ENCODE assay signal across 26 cellular contexts in genomic region chr1:118993712-118994049, GRCh38. TPM values are rescaled to one million over a fixed set of nuclear protein-coding genes. Genes with fewer than 3 reads are reported as not detected.
DNase-seq lines count a peak whose midpoint lies in the region; ATAC-seq, FAIRE-seq and TF ChIP-seq lines count a peak whose summit lies in the region.
"Had no signal": no experiment of that assay in that cellular context is flagged by ENCODE, and none has a peak within 500 bp of the region (broad histone marks: within the 10 kb centered on the region; RNA-seq: fewer than 3 reads in every experiment).

No MANE protein-coding gene starts in this region.

- H2BK5ac ChIP-seq in H1 (ENCODE audit: low read depth, low read length), result no peak overlapping the region

- 17% methylated on average over 8 of the region's 8 CpGs; no CpG with 5 or more reads in 1 of the 2 experiments for WGBS in H1 (ENCODE audit: extremely low coverage in 1 of 2, insufficient coverage in 1 of 2, insufficient read length in 1 of 2, insufficient replicate concordance in 2 of 2, low coverage in 1 of 2, low lambda C conversion rate in 2 of 2, missing lambda C conversion rate in 1 of 2), 2 experiments

- no peak overlapping the region for H3K4me3 Mint-ChIP-seq in activated naive CD4-positive, alpha-beta T cell treated with anti-CD3 and anti-CD28 coated beads, Interleukin-2, amount 10 ng/mL, durations not matched to agents 7 days and 5 days
- H3K4me3 Mint-ChIP-seq: activated naive CD4-positive, alpha-beta T cell treated with anti-CD3 and anti-CD28 coated beads for 36 hours; activated T-cell treated with anti-CD3 and anti-CD28 coated beads, Interleukin-2, amount 50 U/mL, for 72 hours; CD8-positive, alpha-beta T cell; HFFc6; natural killer cell treated with Interleukin-12 subunit alpha and Interleukin-12 subunit beta and Interleukin-15 and Interleukin-18, amount 100 ng/mL, for 72 hours had no signal

- no peaks in the 10 kb centered on the region; the same call in 1 of the 2 replicates for H3K27me3 ChIP-seq in OCI-LY1 (ENCODE audit: insufficient read depth, low read length)
- H3K27me3 ChIP-seq in H1 (replicated peaks in 1 of 4; ENCODE audit: control insufficient read depth in 3 of 4, extremely low read depth in 1 of 4, insufficient read depth in 3 of 4, low read length in 3 of 4), result peaks cover 93 to 100% (median 100%) of the 10 kb centered on the region in 4 experiments
- no peaks in the 10 kb centered on the region for H3K27me3 ChIP-seq in SJCRH30

- peaks cover 97% of the 10 kb centered on the region for H3K27me3 Mint-ChIP-seq in activated naive CD4-positive, alpha-beta T cell treated with anti-CD3 and anti-CD28 coated beads, Interleukin-2, amount 10 ng/mL, durations not matched to agents 7 days and 5 days

- H4K8ac ChIP-seq in H1 (ENCODE audit: extremely low read depth, insufficient read depth, low read length), result no peak overlapping the region

- no peak overlapping the region for H3K14ac ChIP-seq in H1 (ENCODE audit: insufficient read length)

- no peak overlapping the region for H3K56ac ChIP-seq in H1 (replicated peaks; ENCODE audit: insufficient read length, low read depth, low read length)

- no peaks in the 10 kb centered on the region for H3K4me1 Mint-ChIP-seq in activated naive CD4-positive, alpha-beta T cell treated with anti-CD3 and anti-CD28 coated beads, Interleukin-2, amount 10 ng/mL, durations not matched to agents 7 days and 5 days

- H3K23ac ChIP-seq in H1 (ENCODE audit: insufficient read length), result no peak overlapping the region

- H2AFZ ChIP-seq in OCI-LY1 (ENCODE audit: low read length), result no peak overlapping the region
- H2AFZ ChIP-seq in H1 (ENCODE audit: low read length), result no peak overlapping the region

- no peaks in the 10 kb centered on the region; the same call in 1 of the 2 replicates for H3K23me2 ChIP-seq in H1 (ENCODE audit: low read depth, low read length)

- peak overlapping the region; percentile 24; the same call in 1 of the 2 replicates for H2BK15ac ChIP-seq in H1 (ENCODE audit: low read length)

- H2BK20ac ChIP-seq in H1 (ENCODE audit: low read length), result no peak overlapping the region

- no peaks in the 10 kb centered on the region for H3K4me1 ChIP-seq in OCI-LY1 (ENCODE audit: insufficient read depth, low read length, severe bottlenecking)
- H3K4me1 ChIP-seq in H1 (replicated peaks in 1 of 4; ENCODE audit: control insufficient read depth in 3 of 4, insufficient read depth in 4 of 4, low read length in 3 of 4), result peaks cover 13 to 38% (median 17%) of the 10 kb centered on the region in 4 experiments
- H3K4me1 ChIP-seq in SJCRH30, result no peaks in the 10 kb centered on the region
- H3K4me1 ChIP-seq: lower lobe of right lung, pancreas had no signal

- TF ChIP-seq POLR2A in H1 (IDR thresholded peaks at IDR 0.05; ENCODE audit: control extremely low read depth in 1 of 2, low read depth in 2 of 2, low read length in 2 of 2), result no peak

- no peak for ATAC-seq in GM19324 (IDR thresholded peaks at IDR 0.05; ENCODE audit: low FRiP score, unreplicated experiment)
- ATAC-seq in HG03280 (IDR thresholded peaks at IDR 0.05; ENCODE audit: unreplicated experiment), result no peak
- ATAC-seq: activated T-cell treated with anti-CD3 and anti-CD28 coated beads, Interleukin-2, amount 50 U/mL, for 72 hours; CD8-positive, alpha-beta T cell; lower lobe of right lung; natural killer cell treated with Interleukin-12 subunit alpha and Interleukin-12 subunit beta and Interleukin-15 and Interleukin-18, amount 100 ng/mL, for 72 hours; pancreas had no signal

- H3K79me2 ChIP-seq in OCI-LY1 (ENCODE audit: insufficient read depth, low read length) (no peaks in the 10 kb centered on the region), H1 (ENCODE audit: control insufficient read depth in 1 of 2, insufficient read depth in 2 of 2, low read length in 2 of 2) (no peaks in the 10 kb centered on the region)

- no peaks in the 10 kb centered on the region for H3K9me3 ChIP-seq in OCI-LY1 (ENCODE audit: low read length)
- H3K9me3 ChIP-seq in H1 (ENCODE audit: insufficient read depth in 2 of 2, low read depth in 1 of 2, low read length in 1 of 2), result no peaks in the 10 kb centered on the region
- no peaks in the 10 kb centered on the region for H3K9me3 ChIP-seq in SJCRH30 (replicated peaks)
- H3K9me3 ChIP-seq: lower lobe of right lung, pancreas, tibial artery had no signal

- no peak overlapping the region for H2BK12ac ChIP-seq in H1 (ENCODE audit: low read depth, low read length)

- H3K9ac ChIP-seq in OCI-LY1 (ENCODE audit: low read length) (no peak overlapping the region), H1 (replicated peaks in 1 of 4; ENCODE audit: extremely low read depth in 1 of 4, low read depth in 3 of 4, low read length in 3 of 4) (no peak overlapping the region)

- H4K20me1 ChIP-seq in OCI-LY1 (ENCODE audit: insufficient read depth, low read length), result no peaks in the 10 kb centered on the region
- H4K20me1 ChIP-seq in H1 (replicated peaks in 1 of 2; ENCODE audit: control insufficient read depth in 1 of 2, insufficient read depth in 2 of 2, low read length in 2 of 2), result peaks cover 4 to 14% of the 10 kb centered on the region in 2 experiments

- no peaks in the 10 kb centered on the region for H3K79me1 ChIP-seq in H1 (ENCODE audit: low read depth, low read length)

- peak; percentile 16; the same call in 1 of the 2 replicates for TF ChIP-seq CTCF in OCI-LY1 (IDR thresholded peaks at IDR 0.05; ENCODE audit: low read length)
- peak in 2 of 3 experiments; percentile 40 to 47; a peak in 2 of 4 replicates for TF ChIP-seq CTCF in H1 (IDR thresholded peaks at IDR 0.05; ENCODE audit: control extremely low read depth in 1 of 3, insufficient read depth in 1 of 3, low read depth in 1 of 3, low read length in 3 of 3)

- H3K36me3 Mint-ChIP-seq in activated naive CD4-positive, alpha-beta T cell treated with anti-CD3 and anti-CD28 coated beads, Interleukin-2, amount 10 ng/mL, durations not matched to agents 7 days and 5 days, result peaks cover 5% of the 10 kb centered on the region
- H3K36me3 Mint-ChIP-seq: CD8-positive, alpha-beta T cell had no signal

- H3K9me2 ChIP-seq in OCI-LY1 (ENCODE audit: low read depth, low read length), result no peaks in the 10 kb centered on the region

- no peak overlapping the region for H4K5ac ChIP-seq in H1 (ENCODE audit: insufficient read length, low read depth, low read length)

- H3K4ac ChIP-seq in H1 (replicated peaks; ENCODE audit: insufficient read length, low read depth, low read length), result no peak overlapping the region

- no peak overlapping the region for H3K18ac ChIP-seq in H1 (ENCODE audit: extremely low read depth, low read length)

- H3K27ac ChIP-seq in OCI-LY1 (ENCODE audit: low read depth, low read length, poor library complexity, severe bottlenecking), result no peak overlapping the region
- no peak overlapping the region for H3K27ac ChIP-seq in H1 (ENCODE audit: low read depth, low read length)
- H3K27ac ChIP-seq in SJCRH30, result no peak overlapping the region
- H3K27ac ChIP-seq: lower lobe of right lung, pancreas, tibial artery had no signal

- H3K36me3 ChIP-seq in OCI-LY1 (ENCODE audit: insufficient read depth, low read length) (no peaks in the 10 kb centered on the region), H1 (ENCODE audit: control insufficient read depth in 2 of 4, insufficient read depth in 4 of 4, low read length in 3 of 4) (no peaks in the 10 kb centered on the region), SJCRH30 (no peaks in the 10 kb centered on the region)
- H3K36me3 ChIP-seq: lower lobe of right lung, pancreas, tibial artery had no signal

- no peaks in the 10 kb centered on the region for H3K9me3 Mint-ChIP-seq in activated naive CD4-positive, alpha-beta T cell treated with anti-CD3 and anti-CD28 coated beads, Interleukin-2, amount 10 ng/mL, durations not matched to agents 7 days and 5 days
- H3K9me3 Mint-ChIP-seq: activated naive CD4-positive, alpha-beta T cell treated with anti-CD3 and anti-CD28 coated beads for 36 hours; CD8-positive, alpha-beta T cell; HFFc6 had no signal

- no peaks in the 10 kb centered on the region for H3F3A ChIP-seq in OCI-LY1 (ENCODE audit: insufficient read depth, low read length)

- DNase-seq in activated naive CD4-positive, alpha-beta T cell treated with anti-CD3 and anti-CD28 coated beads, Interleukin-2, amount 10 ng/mL, durations not matched to agents 7 days and 5 days, result no peak
- no peak for DNase-seq in activated naive CD4-positive, alpha-beta T cell treated with Interleukin-2 at 50 U/mL for 16 hours
- DNase-seq in H1 (ENCODE audit: low read depth in 1 of 2, low spot score in 2 of 2) (no peak), urothelium cell line (ENCODE audit: low spot score) (no peak), SJCRH30 (no peak)
- DNase-seq: activated CD4-positive, alpha-beta T cell treated with anti-CD3 and anti-CD28 coated beads for 1 hour; activated CD8-positive, alpha-beta memory T cell treated with anti-CD3 and anti-CD28 coated beads for 24 hours; activated naive CD4-positive, alpha-beta T cell treated with anti-CD3 and anti-CD28 coated beads for 36 hours; activated T-cell treated with anti-CD3 and anti-CD28 coated beads, Interleukin-2, amount 50 U/mL, for 72 hours; CD8-positive, alpha-beta T cell; HFFc6; kidney glomerular epithelial cell; lower lobe of right lung; NCI-H1092; NCI-H1694 treated with DMSO at 0.1 percent for 48 hours; NCI-H2171 treated with DMSO at 0.1 percent for 48 hours; NCI-H510A treated with DMSO at 0.1 percent for 48 hours; pancreas; Right ventricle myocardium superior; small intestine; tibial artery had no signal

- CTCF ChIA-PET in activated naive CD4-positive, alpha-beta T cell treated with anti-CD3 and anti-CD28 coated beads, Interleukin-2, amount 10 ng/mL, durations not matched to agents 7 days and 5 days (lab: Charles Lee), result no interaction called here
- CTCF ChIA-PET in H1 (lab: Charles Lee; ENCODE audit: partially characterized antibody), result interaction anchor here (0.6 to 3.4 kb wide), 8 partner anchors 9 to 848 kb away, joined by 3 to 35 read pairs (median 5); no protein-coding TSS in a partner anchor

- H2BK120ac ChIP-seq in H1 (replicated peaks; ENCODE audit: low read depth, low read length), result no peak overlapping the region

- no peak overlapping the region for H3K4me3 ChIP-seq in OCI-LY1 (ENCODE audit: low read depth, low read length, poor library complexity, severe bottlenecking)
- H3K4me3 ChIP-seq in H1 (ENCODE audit: extremely low read depth in 1 of 4, insufficient read depth in 2 of 4, low read depth in 3 of 4, low read length in 4 of 4), result peak overlapping the region in 2 of 4 experiments; percentile 5 to 51; a peak in 2 of 8 replicates
- H3K4me3 ChIP-seq in SJCRH30, result no peak overlapping the region
- H3K4me3 ChIP-seq: lower lobe of right lung, pancreas, tibial artery had no signal

- H2AK5ac ChIP-seq in H1 (ENCODE audit: low read depth, low read length), result no peak overlapping the region

- no peak overlapping the region for H4K91ac ChIP-seq in H1 (replicated peaks; ENCODE audit: insufficient read length, low read length)

- no peak for TF ChIP-seq EP300 in H1 (IDR thresholded peaks at IDR 0.05; ENCODE audit: borderline replicate concordance in 1 of 2, low read depth in 2 of 2, low read length in 2 of 2)

- H3K27ac Mint-ChIP-seq in activated naive CD4-positive, alpha-beta T cell treated with anti-CD3 and anti-CD28 coated beads, Interleukin-2, amount 10 ng/mL, durations not matched to agents 7 days and 5 days, result peak overlapping the region; percentile 73
- H3K27ac Mint-ChIP-seq: activated naive CD4-positive, alpha-beta T cell treated with anti-CD3 and anti-CD28 coated beads for 36 hours; activated T-cell treated with anti-CD3 and anti-CD28 coated beads, Interleukin-2, amount 50 U/mL, for 72 hours; CD8-positive, alpha-beta T cell; HFFc6; natural killer cell treated with Interleukin-12 subunit alpha and Interleukin-12 subunit beta and Interleukin-15 and Interleukin-18, amount 100 ng/mL, for 72 hours had no signal

- FAIRE-seq in H1 (lab: Jason Lieb, UNC) (peak; percentile 58), urothelium cell line (lab: Jason Lieb, UNC) (peak; percentile 56)
- FAIRE-seq: GM19239, pancreas, small intestine had no signal

- peak; percentile 51 to 53 for TF ChIP-seq RAD21 in H1 (IDR thresholded peaks at IDR 0.05 in 1 of 2, conservative IDR thresholded peaks at IDR 0.05 in 1 of 2; ENCODE audit: low read depth in 2 of 2, low read length in 2 of 2)

- H3K4me2 ChIP-seq in OCI-LY1 (ENCODE audit: low read length) (no peak overlapping the region), H1 (ENCODE audit: insufficient read depth in 1 of 2, low read depth in 2 of 2, low read length in 2 of 2) (peak overlapping the region; percentile 62 to 67)

- POLR2A ChIA-PET in H1 (lab: Charles Lee; ENCODE audit: partially characterized antibody), result interaction anchor here (0.9 to 1.5 kb wide), 4 partner anchors 9 to 147 kb away, joined by 3 to 4 read pairs (median 3); partner anchors contain the start of gene WARS2

RNA-seq across cellular contexts. Expression of gene TBX15, which starts 5.5 kb away (rescaled TPM):
- 0.24 and 0.42 TPM in 2 replicates for total RNA-seq in H1 (2021; fragmentation: NEBNext Ultra II Directional; extraction: Animal tissue kit (Norgen Biotek cat#: 25700))
- polyA plus RNA-seq in H1 (2011; rRNA removed), result 0.09 and 0.14 TPM in 2 replicates
- 0.14 TPM for polyA plus RNA-seq in H1 (2011; cell fraction: cytosol; rRNA removed)
- polyA plus RNA-seq in H1 (2011; cell fraction: nucleus; rRNA removed), result 0.19 TPM
- 0.04 to 0.13 TPM (median 0.10 TPM) in 3 of 4 replicates, not detected in the other for polyA plus RNA-seq in H1 (2012, experiment 1 of 2)
- not detected for polyA plus RNA-seq in H1 (2012, experiment 2 of 2)
- 0.12 TPM for polyA plus RNA-seq in H1 (2013, experiment 1 of 2)
- 0.11 TPM for polyA plus RNA-seq in H1 (2013, experiment 2 of 2)
- polyA minus RNA-seq in H1 (2011; rRNA and poly(A)+ RNA removed), result 0.22 and 0.35 TPM in 2 replicates
- not detected for polyA minus RNA-seq in H1 (2011; cell fraction: cytosol; rRNA and poly(A)+ RNA removed)
- polyA minus RNA-seq in H1 (2011; cell fraction: nucleus; rRNA and poly(A)+ RNA removed), result 0.40 TPM
- 58.0 and 63.1 TPM in 2 replicates for total RNA-seq in SJCRH30 (2014; rRNA removed; shearing (Covaris generic))
- total RNA-seq: activated naive CD4-positive, alpha-beta T cell treated with anti-CD3 and anti-CD28 coated beads for 36 hours; natural killer cell treated with Interleukin-12 subunit alpha and Interleukin-12 subunit beta and Interleukin-15 and Interleukin-18, amount 100 ng/mL, for 72 hours had no signal

Comparison
In these comparisons a context has a peak if more than half of its experiments do, and no peak if none do; other contexts are left out.
1. RNA of gene TBX15, which starts 5.5 kb away (total RNA-seq): 58.0 to 63.1 TPM in SJCRH30; 0.24 to 0.42 TPM in H1; every median in the first group is over 10 times any median in the second.